Comparison of ENCODE assay signal across 15 cellular contexts in the genomic region with DNA sequence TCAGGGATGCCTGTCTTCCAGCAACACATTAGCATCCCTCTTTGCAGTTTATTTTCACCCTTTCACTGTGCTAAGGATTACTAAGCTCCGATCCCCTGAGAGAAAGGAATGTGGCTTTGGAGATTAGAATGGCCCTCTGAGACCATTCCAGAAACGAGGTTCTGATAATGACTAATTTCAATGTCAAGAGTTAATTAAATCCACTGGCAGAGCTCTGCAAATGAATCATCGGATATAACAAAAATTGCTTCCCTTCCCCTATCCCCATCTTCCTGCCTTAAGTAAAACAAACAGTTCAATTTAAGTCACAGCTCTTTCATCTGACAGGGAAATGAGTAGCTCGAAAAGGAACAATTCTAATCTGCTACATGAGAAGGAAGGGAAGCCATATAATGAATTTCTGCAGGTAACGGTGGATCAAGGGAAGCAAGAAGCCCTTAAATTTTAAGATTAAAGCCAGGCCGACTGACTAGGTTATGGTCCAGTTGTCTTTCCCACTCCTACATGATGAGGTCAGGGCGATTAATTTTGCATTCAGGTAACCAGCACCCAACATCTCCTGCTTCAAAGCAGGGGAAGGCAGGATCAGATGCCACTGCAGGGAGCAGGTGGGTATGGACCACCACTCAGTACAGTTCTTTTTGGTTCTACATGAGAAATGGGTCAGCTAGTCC. TPM values are rescaled to one million over a fixed set of nuclear protein-coding genes. Genes with fewer than 3 reads are reported as not detected.
DNase-seq lines count a peak whose midpoint lies in the region; ATAC-seq, FAIRE-seq and TF ChIP-seq lines count a peak whose summit lies in the region.
"Had no signal": no experiment of that assay in that cellular context is flagged by ENCODE, and none has a peak within 500 bp of the region (broad histone marks: within the 10 kb centered on the region; RNA-seq: fewer than 3 reads in every experiment).

No MANE protein-coding gene starts in this region.

- POLR2A ChIA-PET in MCF 10A (lab: Yijun Ruan, JAX) = interaction anchor here (0.7 to 8.0 kb wide), 5 partner anchors 9 to 181 kb away, joined by 3 to 88 read pairs (median 13); a partner anchor contains a TSS
- POLR2A ChIA-PET in activated CD4-positive, alpha-beta T cell treated with anti-CD3 and anti-CD28 coated beads for 36 hours (lab: Charles Lee) = no interaction called here

- H3K27me3 Mint-ChIP-seq in MCF 10A (ENCODE audit: insufficient read depth, unreplicated experiment) = no peaks in the 10 kb centered on the region
- peaks cover 4% of the 10 kb centered on the region for H3K27me3 Mint-ChIP-seq in activated CD4-positive, alpha-beta T cell treated with anti-CD3 and anti-CD28 coated beads for 36 hours
- H3K27me3 Mint-ChIP-seq: activated T-helper 17 cell treated with anti-CD3 and anti-CD28 coated beads, Interleukin-2, amount 50 U/mL, for 72 hours; dendritic cell treated with granulocyte-macrophage colony-stimulating factor and Interleukin-4, amounts not matched to agents 40 ng/mL and 50 ng/mL, for 4 days had no signal

- no peak overlapping the region for H3K4me3 ChIP-seq in breast epithelium
- no peak overlapping the region for H3K4me3 ChIP-seq in transverse colon

- TF ChIP-seq POLR2A in breast epithelium (IDR thresholded peaks at IDR 0.05) (no peak), transverse colon (IDR thresholded peaks at IDR 0.05) (no peak)

- intact Hi-C loops in MCF 10A (cut with micrococcal nuclease) (no loop called here), breast epithelium (cut with DNase I; ENCODE audit: low total_unique reads) (no loop called here), transverse colon (cut with DNase I; ENCODE audit: low total_unique reads) (no loop called here)
- intact Hi-C loops in activated CD4-positive, alpha-beta T cell treated with anti-CD3 and anti-CD28 coated beads for 36 hours (cut with DNase I, micrococcal nuclease) = no loop called here

- no peaks in the 10 kb centered on the region for H3K9me3 Mint-ChIP-seq in MCF 10A (ENCODE audit: unreplicated experiment)
- no peaks in the 10 kb centered on the region for H3K9me3 Mint-ChIP-seq in activated CD4-positive, alpha-beta T cell treated with anti-CD3 and anti-CD28 coated beads for 36 hours (ENCODE audit: low read depth)
- H3K9me3 Mint-ChIP-seq: activated T-helper 17 cell treated with anti-CD3 and anti-CD28 coated beads, Interleukin-2, amount 50 U/mL, for 72 hours; dendritic cell treated with granulocyte-macrophage colony-stimulating factor and Interleukin-4, amounts not matched to agents 40 ng/mL and 50 ng/mL, for 4 days had no signal

- H3K27me3 ChIP-seq in breast epithelium (peaks cover 0 to 3% of the 10 kb centered on the region in 2 donors), transverse colon (no peaks in the 10 kb centered on the region)
- H3K27me3 ChIP-seq: neutrophil had no signal

- H3K36me3 ChIP-seq in breast epithelium (no peaks in the 10 kb centered on the region), transverse colon (no peaks in the 10 kb centered on the region)
- H3K36me3 ChIP-seq: neutrophil had no signal

- H3K36me3 Mint-ChIP-seq in MCF 10A (ENCODE audit: insufficient read depth, unreplicated experiment) = no peaks in the 10 kb centered on the region
- H3K36me3 Mint-ChIP-seq in activated CD4-positive, alpha-beta T cell treated with anti-CD3 and anti-CD28 coated beads for 36 hours (ENCODE audit: low read depth) = no peaks in the 10 kb centered on the region

- TF ChIP-seq CTCF in MCF 10A (IDR thresholded peaks at IDR 0.05; ENCODE audit: unreplicated experiment) = no peak
- no peak for TF ChIP-seq CTCF in breast epithelium (IDR thresholded peaks at IDR 0.05)
- no peak for TF ChIP-seq CTCF in transverse colon (IDR thresholded peaks at IDR 0.05)

- no peak for FAIRE-seq in urothelium cell line (lab: Jason Lieb, UNC)
- FAIRE-seq: TTC549 had no signal

- no peak overlapping the region for H3K4me3 Mint-ChIP-seq in MCF 10A (ENCODE audit: unreplicated experiment)
- H3K4me3 Mint-ChIP-seq in activated CD4-positive, alpha-beta T cell treated with anti-CD3 and anti-CD28 coated beads for 36 hours = no peak overlapping the region
- H3K4me3 Mint-ChIP-seq: activated T-helper 17 cell treated with anti-CD3 and anti-CD28 coated beads, Interleukin-2, amount 50 U/mL, for 72 hours; dendritic cell treated with granulocyte-macrophage colony-stimulating factor and Interleukin-4, amounts not matched to agents 40 ng/mL and 50 ng/mL, for 4 days had no signal

- no peak for TF ChIP-seq EP300 in transverse colon (IDR thresholded peaks at IDR 0.05; ENCODE audit: low read depth)

- no peak for ATAC-seq in activated CD4-positive, alpha-beta T cell treated with anti-CD3 and anti-CD28 coated beads for 36 hours
- ATAC-seq: activated T-helper 17 cell treated with anti-CD3 and anti-CD28 coated beads, Interleukin-2, amount 50 U/mL, for 72 hours had no signal

- H3K27ac ChIP-seq in breast epithelium (no peak overlapping the region), transverse colon (no peak overlapping the region)
- H3K27ac ChIP-seq: neutrophil had no signal

- H3K27ac Mint-ChIP-seq in MCF 10A (ENCODE audit: low read depth, unreplicated experiment) = peak overlapping the region; percentile 59
- no peak overlapping the region for H3K27ac Mint-ChIP-seq in activated CD4-positive, alpha-beta T cell treated with anti-CD3 and anti-CD28 coated beads for 36 hours
- H3K27ac Mint-ChIP-seq: activated T-helper 17 cell treated with anti-CD3 and anti-CD28 coated beads, Interleukin-2, amount 50 U/mL, for 72 hours; dendritic cell treated with granulocyte-macrophage colony-stimulating factor and Interleukin-4, amounts not matched to agents 40 ng/mL and 50 ng/mL, for 4 days had no signal

- H3K4me1 Mint-ChIP-seq in MCF 10A (ENCODE audit: insufficient read depth, unreplicated experiment) = peaks cover 28% of the 10 kb centered on the region
- peaks cover 33% of the 10 kb centered on the region for H3K4me1 Mint-ChIP-seq in activated CD4-positive, alpha-beta T cell treated with anti-CD3 and anti-CD28 coated beads for 36 hours

- CTCF ChIA-PET in MCF 10A (lab: Yijun Ruan, JAX) = interaction anchor here (0.7 to 3.4 kb wide), 7 partner anchors 8 to 183 kb away, joined by 3 to 19 read pairs (median 5); no protein-coding TSS in a partner anchor
- CTCF ChIA-PET in activated CD4-positive, alpha-beta T cell treated with anti-CD3 and anti-CD28 coated beads for 36 hours (lab: Charles Lee) = interaction anchor here (0.6 to 3.6 kb wide), 6 partner anchors 9 to 114 kb away, joined by 3 to 16 read pairs (median 4); no protein-coding TSS in a partner anchor

- no peaks in the 10 kb centered on the region for H3K4me1 ChIP-seq in breast epithelium
- H3K4me1 ChIP-seq in transverse colon = peaks cover 0 to 10% (median 3%) of the 10 kb centered on the region in 4 donors

- 74 to 77% methylated on average over 5 to 7 of the region's 7 CpGs for WGBS in transverse colon (ENCODE audit: low coverage in 1 of 2), 2 donors

- no TSS peak for BruUV-seq in MCF 10A (replicated peaks; lab: Mats Ljungman, UMichigan)

- H3K9me3 ChIP-seq in breast epithelium (no peaks in the 10 kb centered on the region), transverse colon (no peaks in the 10 kb centered on the region)
- H3K9me3 ChIP-seq: neutrophil had no signal

- in situ Hi-C loops in transverse colon (cut with MboI; ENCODE audit: low pct_ligation_motif_present in 1 of 4, low pct_unique_long_range_greater_than_20kb in 1 of 4, low sequenced_read_pairs in 3 of 4) = no loop called here

- DNase-seq in MCF 10A (ENCODE audit: unreplicated experiment) (peak; percentile 53), breast epithelium (ENCODE audit: low spot score in 2 of 2) (no peak), T1000 (lab: John Stamatoyannopoulos, UW) (peak; percentile 22), fibroblast of the conjunctiva (ENCODE audit: low read depth) (peak; percentile 20), transverse colon (no peak), urothelium cell line (ENCODE audit: low spot score) (no peak), Ammon's horn (ENCODE audit: low spot score) (no peak)
- no peak for DNase-seq in activated CD4-positive, alpha-beta T cell treated with anti-CD3 and anti-CD28 coated beads for 36 hours
- DNase-seq: 8988T; NCI-H748 treated with DMSO at 0.1 percent for 48 hours; stimulated activated CD4-positive, alpha-beta T cell treated with anti-CD3 and anti-CD28 coated beads, Interleukin-4, amount 100 ng/mL, for 1 hour had no signal

RNA-seq across cellular contexts. Expression of a gene that starts 50.5 kb away (rescaled TPM):
- total RNA-seq in MCF 10A (2022) (64.8 and 78.3 TPM in 2 replicates), breast epithelium (10 to 100 TPM; 40.3 to 48.4 (median 45.0) TPM), transverse colon (100 to 1,000 TPM in 1 of 4 donors, 10 to 100 TPM in 2, not detected in 1; 26.2 to 165 (median 50.1) TPM)
- 10 to 100 TPM; 97.7 to 98.4 TPM for total RNA-seq in activated CD4-positive, alpha-beta T cell treated with anti-CD3 and anti-CD28 coated beads for 36 hours

Comparison
In these comparisons a context has a peak if more than half of its experiments do, and no peak if none do; other contexts are left out.
1. DNase-seq: peak in MCF 10A (single experiment), T1000 (single experiment) and fibroblast of the conjunctiva (single experiment); none in breast epithelium (0 of 2), transverse colon (single experiment), urothelium cell line (single experiment), activated CD4-positive, alpha-beta T cell treated with anti-CD3 and anti-CD28 coated beads for 36 hours (single experiment) and Ammon's horn (single experiment).